Comparison of ENCODE assay signal across 1 cellular context in the genomic region with DNA sequence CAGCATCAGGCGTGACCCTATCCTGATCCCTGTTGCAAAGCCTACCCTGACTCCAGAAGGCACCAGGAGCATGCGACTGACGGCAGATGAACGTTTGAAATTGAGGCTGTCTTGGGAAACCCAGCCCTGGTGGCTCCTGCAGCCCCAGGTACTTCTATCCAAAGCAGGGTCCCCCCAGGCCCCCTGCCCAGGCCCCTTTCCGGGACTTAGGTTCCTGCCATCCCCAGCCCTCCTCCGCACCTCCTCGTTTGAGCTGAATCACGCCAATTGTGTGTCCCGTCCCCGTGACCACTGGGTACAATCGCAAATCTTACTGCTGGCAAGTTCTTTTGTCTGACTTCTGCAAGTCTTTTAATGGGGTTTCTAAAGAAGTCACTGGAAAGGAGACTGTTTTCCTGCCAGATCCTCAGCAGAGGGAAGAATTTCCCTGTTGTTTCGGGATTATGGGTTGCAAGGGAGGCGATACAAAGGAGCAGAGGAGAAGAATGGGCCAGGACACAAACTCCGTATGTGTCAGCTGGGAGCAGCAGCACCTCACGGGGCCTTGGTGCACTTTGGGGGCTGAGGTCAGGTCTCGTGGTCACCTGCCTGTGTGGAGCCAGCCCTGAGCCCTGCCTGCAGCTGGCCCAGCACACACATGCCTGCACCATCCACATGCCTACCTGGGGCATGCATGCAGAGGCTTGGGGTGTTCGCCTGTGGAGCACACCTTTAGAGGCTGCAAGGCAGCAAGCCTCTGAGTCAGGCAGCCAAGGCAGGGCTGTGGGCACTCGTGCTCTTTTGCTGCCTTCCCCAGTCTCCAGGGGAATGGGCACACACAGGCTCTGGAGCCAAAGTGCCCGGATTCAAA.
TF ChIP-seq lines count a peak whose summit lies in the region.

No MANE protein-coding gene starts in this region.

TF ChIP-seq in GM23338, 12 proteins besides CTCF, POLR2A, EP300 and RAD21:
- TF ChIP-seq NANOG (IDR thresholded peaks at IDR 0.05; ENCODE audit: borderline replicate concordance): no peak
- no peak for TF ChIP-seq ZNF114 (CRISPR knock-in tag; IDR thresholded peaks at IDR 0.05)
- TF ChIP-seq, protein P1, sequence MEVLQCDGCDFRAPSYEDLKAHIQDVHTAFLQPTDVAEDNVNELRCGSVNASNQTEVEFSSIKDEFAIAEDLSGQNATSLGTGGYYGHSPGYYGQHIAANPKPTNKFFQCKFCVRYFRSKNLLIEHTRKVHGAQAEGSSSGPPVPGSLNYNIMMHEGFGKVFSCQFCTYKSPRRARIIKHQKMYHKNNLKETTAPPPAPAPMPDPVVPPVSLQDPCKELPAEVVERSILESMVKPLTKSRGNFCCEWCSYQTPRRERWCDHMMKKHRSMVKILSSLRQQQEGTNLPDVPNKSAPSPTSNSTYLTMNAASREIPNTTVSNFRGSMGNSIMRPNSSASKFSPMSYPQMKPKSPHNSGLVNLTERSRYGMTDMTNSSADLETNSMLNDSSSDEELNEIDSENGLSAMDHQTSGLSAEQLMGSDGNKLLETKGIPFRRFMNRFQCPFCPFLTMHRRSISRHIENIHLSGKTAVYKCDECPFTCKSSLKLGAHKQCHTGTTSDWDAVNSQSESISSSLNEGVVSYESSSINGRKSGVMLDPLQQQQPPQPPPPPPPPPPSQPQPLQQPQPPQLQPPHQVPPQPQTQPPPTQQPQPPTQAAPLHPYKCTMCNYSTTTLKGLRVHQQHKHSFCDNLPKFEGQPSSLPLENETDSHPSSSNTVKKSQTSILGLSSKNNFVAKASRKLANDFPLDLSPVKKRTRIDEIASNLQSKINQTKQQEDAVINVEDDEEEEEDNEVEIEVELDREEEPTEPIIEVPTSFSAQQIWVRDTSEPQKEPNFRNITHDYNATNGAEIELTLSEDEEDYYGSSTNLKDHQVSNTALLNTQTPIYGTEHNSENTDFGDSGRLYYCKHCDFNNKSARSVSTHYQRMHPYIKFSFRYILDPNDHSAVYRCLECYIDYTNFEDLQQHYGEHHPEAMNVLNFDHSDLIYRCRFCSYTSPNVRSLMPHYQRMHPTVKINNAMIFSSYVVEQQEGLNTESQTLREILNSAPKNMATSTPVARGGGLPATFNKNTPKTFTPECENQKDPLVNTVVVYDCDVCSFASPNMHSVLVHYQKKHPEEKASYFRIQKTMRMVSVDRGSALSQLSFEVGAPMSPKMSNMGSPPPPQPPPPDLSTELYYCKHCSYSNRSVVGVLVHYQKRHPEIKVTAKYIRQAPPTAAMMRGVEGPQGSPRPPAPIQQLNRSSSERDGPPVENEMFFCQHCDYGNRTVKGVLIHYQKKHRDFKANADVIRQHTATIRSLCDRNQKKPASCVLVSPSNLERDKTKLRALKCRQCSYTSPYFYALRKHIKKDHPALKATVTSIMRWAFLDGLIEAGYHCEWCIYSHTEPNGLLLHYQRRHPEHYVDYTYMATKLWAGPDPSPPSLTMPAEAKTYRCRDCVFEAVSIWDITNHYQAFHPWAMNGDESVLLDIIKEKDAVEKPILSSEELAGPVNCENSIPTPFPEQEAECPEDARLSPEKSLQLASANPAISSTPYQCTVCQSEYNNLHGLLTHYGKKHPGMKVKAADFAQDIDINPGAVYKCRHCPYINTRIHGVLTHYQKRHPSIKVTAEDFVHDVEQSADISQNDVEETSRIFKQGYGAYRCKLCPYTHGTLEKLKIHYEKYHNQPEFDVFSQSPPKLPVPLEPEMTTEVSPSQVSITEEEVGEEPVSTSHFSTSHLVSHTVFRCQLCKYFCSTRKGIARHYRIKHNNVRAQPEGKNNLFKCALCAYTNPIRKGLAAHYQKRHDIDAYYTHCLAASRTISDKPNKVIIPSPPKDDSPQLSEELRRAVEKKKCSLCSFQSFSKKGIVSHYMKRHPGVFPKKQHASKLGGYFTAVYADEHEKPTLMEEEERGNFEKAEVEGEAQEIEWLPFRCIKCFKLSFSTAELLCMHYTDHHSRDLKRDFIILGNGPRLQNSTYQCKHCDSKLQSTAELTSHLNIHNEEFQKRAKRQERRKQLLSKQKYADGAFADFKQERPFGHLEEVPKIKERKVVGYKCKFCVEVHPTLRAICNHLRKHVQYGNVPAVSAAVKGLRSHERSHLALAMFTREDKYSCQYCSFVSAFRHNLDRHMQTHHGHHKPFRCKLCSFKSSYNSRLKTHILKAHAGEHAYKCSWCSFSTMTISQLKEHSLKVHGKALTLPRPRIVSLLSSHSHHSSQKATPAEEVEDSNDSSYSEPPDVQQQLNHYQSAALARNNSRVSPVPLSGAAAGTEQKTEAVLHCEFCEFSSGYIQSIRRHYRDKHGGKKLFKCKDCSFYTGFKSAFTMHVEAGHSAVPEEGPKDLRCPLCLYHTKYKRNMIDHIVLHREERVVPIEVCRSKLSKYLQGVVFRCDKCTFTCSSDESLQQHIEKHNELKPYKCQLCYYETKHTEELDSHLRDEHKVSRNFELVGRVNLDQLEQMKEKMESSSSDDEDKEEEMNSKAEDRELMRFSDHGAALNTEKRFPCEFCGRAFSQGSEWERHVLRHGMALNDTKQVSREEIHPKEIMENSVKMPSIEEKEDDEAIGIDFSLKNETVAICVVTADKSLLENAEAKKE (CRISPR knock-in tag; IDR thresholded peaks at IDR 0.05): no peak
- TF ChIP-seq JUNB (IDR thresholded peaks at IDR 0.05; ENCODE audit: unreplicated experiment): no peak
- TF ChIP-seq EZH2 (IDR thresholded peaks at IDR 0.05; ENCODE audit: low read depth, unreplicated experiment): no peak
- no peak for TF ChIP-seq EZH2phosphoT487 (IDR thresholded peaks at IDR 0.05; ENCODE audit: unreplicated experiment)
- no peak for TF ChIP-seq CREB1 (CRISPR knock-in tag; IDR thresholded peaks at IDR 0.05; ENCODE audit: low read depth)
- TF ChIP-seq, protein P2, sequence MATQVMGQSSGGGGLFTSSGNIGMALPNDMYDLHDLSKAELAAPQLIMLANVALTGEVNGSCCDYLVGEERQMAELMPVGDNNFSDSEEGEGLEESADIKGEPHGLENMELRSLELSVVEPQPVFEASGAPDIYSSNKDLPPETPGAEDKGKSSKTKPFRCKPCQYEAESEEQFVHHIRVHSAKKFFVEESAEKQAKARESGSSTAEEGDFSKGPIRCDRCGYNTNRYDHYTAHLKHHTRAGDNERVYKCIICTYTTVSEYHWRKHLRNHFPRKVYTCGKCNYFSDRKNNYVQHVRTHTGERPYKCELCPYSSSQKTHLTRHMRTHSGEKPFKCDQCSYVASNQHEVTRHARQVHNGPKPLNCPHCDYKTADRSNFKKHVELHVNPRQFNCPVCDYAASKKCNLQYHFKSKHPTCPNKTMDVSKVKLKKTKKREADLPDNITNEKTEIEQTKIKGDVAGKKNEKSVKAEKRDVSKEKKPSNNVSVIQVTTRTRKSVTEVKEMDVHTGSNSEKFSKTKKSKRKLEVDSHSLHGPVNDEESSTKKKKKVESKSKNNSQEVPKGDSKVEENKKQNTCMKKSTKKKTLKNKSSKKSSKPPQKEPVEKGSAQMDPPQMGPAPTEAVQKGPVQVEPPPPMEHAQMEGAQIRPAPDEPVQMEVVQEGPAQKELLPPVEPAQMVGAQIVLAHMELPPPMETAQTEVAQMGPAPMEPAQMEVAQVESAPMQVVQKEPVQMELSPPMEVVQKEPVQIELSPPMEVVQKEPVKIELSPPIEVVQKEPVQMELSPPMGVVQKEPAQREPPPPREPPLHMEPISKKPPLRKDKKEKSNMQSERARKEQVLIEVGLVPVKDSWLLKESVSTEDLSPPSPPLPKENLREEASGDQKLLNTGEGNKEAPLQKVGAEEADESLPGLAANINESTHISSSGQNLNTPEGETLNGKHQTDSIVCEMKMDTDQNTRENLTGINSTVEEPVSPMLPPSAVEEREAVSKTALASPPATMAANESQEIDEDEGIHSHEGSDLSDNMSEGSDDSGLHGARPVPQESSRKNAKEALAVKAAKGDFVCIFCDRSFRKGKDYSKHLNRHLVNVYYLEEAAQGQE (IDR thresholded peaks at IDR 0.05; ENCODE audit: unreplicated experiment): no peak
- no peak for TF ChIP-seq ZNF331 (CRISPR knock-in tag; IDR thresholded peaks at IDR 0.05; ENCODE audit: low read depth)
- no peak for TF ChIP-seq POLR2AphosphoS5 (IDR thresholded peaks at IDR 0.05; ENCODE audit: low read depth)
- TF ChIP-seq, protein P3, sequence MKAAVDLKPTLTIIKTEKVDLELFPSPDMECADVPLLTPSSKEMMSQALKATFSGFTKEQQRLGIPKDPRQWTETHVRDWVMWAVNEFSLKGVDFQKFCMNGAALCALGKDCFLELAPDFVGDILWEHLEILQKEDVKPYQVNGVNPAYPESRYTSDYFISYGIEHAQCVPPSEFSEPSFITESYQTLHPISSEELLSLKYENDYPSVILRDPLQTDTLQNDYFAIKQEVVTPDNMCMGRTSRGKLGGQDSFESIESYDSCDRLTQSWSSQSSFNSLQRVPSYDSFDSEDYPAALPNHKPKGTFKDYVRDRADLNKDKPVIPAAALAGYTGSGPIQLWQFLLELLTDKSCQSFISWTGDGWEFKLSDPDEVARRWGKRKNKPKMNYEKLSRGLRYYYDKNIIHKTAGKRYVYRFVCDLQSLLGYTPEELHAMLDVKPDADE (IDR thresholded peaks at IDR 0.05): no peak
- no peak for TF ChIP-seq STAT1 (IDR thresholded peaks at IDR 0.05; ENCODE audit: unreplicated experiment)
TF ChIP-seq in GM23338: peak in this region for 0.
